16 cellular contexts compared by ENCODE assay signal in genomic region chr18:71040161-71040560, GRCh38.
DNase-seq lines count a peak whose midpoint lies in the region; ATAC-seq and TF ChIP-seq lines count a peak whose summit lies in the region.
"Had no signal": no experiment of that assay in that cellular context is flagged by ENCODE, and none has a peak within 500 bp of the region (broad histone marks: within the 10 kb centered on the region; RNA-seq: fewer than 3 reads in every experiment).

No MANE protein-coding gene starts in this region.

- no peak overlapping the region for H3K4me2 ChIP-seq in PC-9
- H3K4me2 ChIP-seq: BLaER1 had no signal

- TF ChIP-seq CTCF in AG04450 (IDR thresholded peaks at IDR 0.05; ENCODE audit: low read depth, low read length) = no peak
- no peak for TF ChIP-seq CTCF in PC-9 (conservative IDR thresholded peaks at IDR 0.05)
- no peak for TF ChIP-seq CTCF in choroid plexus epithelial cell (conservative IDR thresholded peaks at IDR 0.05; ENCODE audit: low read depth, low read length)
- TF ChIP-seq CTCF in fibroblast of the aortic adventitia (IDR thresholded peaks at IDR 0.05; ENCODE audit: insufficient read depth, low read length) = no peak

- intact Hi-C loops in PC-9 (cut with micrococcal nuclease; ENCODE audit: unreplicated experiment) = no loop called here

- DNase-seq in AG04450 (ENCODE audit: low read depth, low spot score) = peak; percentile 26
- DNase-seq in PC-9 = no peak
- DNase-seq in choroid plexus epithelial cell (ENCODE audit: low read depth) = peak; percentile 32
- peak; percentile 32 for DNase-seq in fibroblast of the aortic adventitia (ENCODE audit: low read depth)
- DNase-seq in substantia nigra (lab: John Stamatoyannopoulos, UW) = no peak
- no peak for DNase-seq in NCI-H446 treated with DMSO at 0.1 percent for 48 hours (lab: John Stamatoyannopoulos, UW)
- DNase-seq in NCI-H1092 (lab: John Stamatoyannopoulos, UW) = no peak
- DNase-seq: AML-193; CD4-positive, CD25-positive, alpha-beta regulatory T cell; DMS53; GF-D8 had no signal

- peak overlapping the region; percentile 62; the same call in 1 of the 2 replicates for H2AFZ ChIP-seq in PC-9

- H3K9me3 ChIP-seq in AG04450 (ENCODE audit: control insufficient read depth, insufficient read depth, low read length) (no peaks in the 10 kb centered on the region), PC-9 (ENCODE audit: insufficient read depth, low read depth) (no peaks in the 10 kb centered on the region; the same call in 1 of the 2 replicates)
- H3K9me3 ChIP-seq: BLaER1 had no signal

- no peak for ATAC-seq in GM21825 (IDR thresholded peaks at IDR 0.05; ENCODE audit: unreplicated experiment)
- ATAC-seq: HCT116 had no signal

- H3K27me3 ChIP-seq in AG04450 (ENCODE audit: control insufficient read depth, insufficient read depth, low read length) (no peaks in the 10 kb centered on the region), PC-9 (ENCODE audit: insufficient read depth, low read depth) (no peaks in the 10 kb centered on the region)
- H3K27me3 ChIP-seq: BLaER1 had no signal

- no peak overlapping the region for H3K27ac ChIP-seq in AG04450 (ENCODE audit: low read depth, low read length)
- no peak overlapping the region for H3K27ac ChIP-seq in PC-9
- H3K27ac ChIP-seq in substantia nigra (ENCODE audit: low read depth, low read length, poor library complexity, severe bottlenecking) = no peak overlapping the region
- H3K27ac ChIP-seq: 22Rv1, BLaER1, HL-60 had no signal

- no peaks in the 10 kb centered on the region for H3K79me2 ChIP-seq in PC-9 (ENCODE audit: low read depth)

- CTCF ChIA-PET in AG04450 (lab: Charles Lee) (no interaction called here), PC-9 (lab: Charles Lee) (no interaction called here)

- H3K4me1 ChIP-seq in PC-9 (replicated peaks; ENCODE audit: insufficient read depth) = peaks cover 25% of the 10 kb centered on the region
- H3K4me1 ChIP-seq: BLaER1 had no signal

- no peaks in the 10 kb centered on the region for H4K20me1 ChIP-seq in PC-9 (ENCODE audit: insufficient read depth)
- H4K20me1 ChIP-seq: BLaER1 had no signal

- H3F3A ChIP-seq in PC-9 (ENCODE audit: insufficient read depth, low read depth) = peaks cover 14% of the 10 kb centered on the region; the same call in 1 of the 2 replicates

- H3K36me3 ChIP-seq in PC-9 (ENCODE audit: low read depth) = no peaks in the 10 kb centered on the region
- H3K36me3 ChIP-seq: BLaER1 had no signal

- POLR2A ChIA-PET in AG04450 (lab: Yijun Ruan, JAX) = no interaction called here
- POLR2A ChIA-PET in PC-9 (lab: Charles Lee; ENCODE audit: unreplicated experiment) = no interaction called here

- no peaks in the 10 kb centered on the region for H3K9me2 ChIP-seq in PC-9 (ENCODE audit: insufficient read depth)

- no peak overlapping the region for H3K4me3 ChIP-seq in AG04450 (ENCODE audit: low read depth, low read length)
- H3K4me3 ChIP-seq in PC-9 = no peak overlapping the region
- H3K4me3 ChIP-seq in choroid plexus epithelial cell (ENCODE audit: low read depth, low read length) = no peak overlapping the region
- H3K4me3 ChIP-seq in fibroblast of the aortic adventitia (ENCODE audit: low read depth, low read length) = no peak overlapping the region
- H3K4me3 ChIP-seq: BLaER1 had no signal

- no TSS peak for BruUV-seq in PC-9 (replicated peaks; lab: Mats Ljungman, UMichigan)

Comparison
In these comparisons a context has a peak if more than half of its experiments do, and no peak if none do; other contexts are left out.
1. DNase-seq: peak in AG04450 (single experiment), choroid plexus epithelial cell (single experiment) and fibroblast of the aortic adventitia (single experiment); none in PC-9 (0 of 2), substantia nigra (0 of 49), NCI-H446 treated with DMSO at 0.1 percent for 48 hours (single experiment) and NCI-H1092 (single experiment).